31 cellular contexts compared by ENCODE assay signal in the genomic region with DNA sequence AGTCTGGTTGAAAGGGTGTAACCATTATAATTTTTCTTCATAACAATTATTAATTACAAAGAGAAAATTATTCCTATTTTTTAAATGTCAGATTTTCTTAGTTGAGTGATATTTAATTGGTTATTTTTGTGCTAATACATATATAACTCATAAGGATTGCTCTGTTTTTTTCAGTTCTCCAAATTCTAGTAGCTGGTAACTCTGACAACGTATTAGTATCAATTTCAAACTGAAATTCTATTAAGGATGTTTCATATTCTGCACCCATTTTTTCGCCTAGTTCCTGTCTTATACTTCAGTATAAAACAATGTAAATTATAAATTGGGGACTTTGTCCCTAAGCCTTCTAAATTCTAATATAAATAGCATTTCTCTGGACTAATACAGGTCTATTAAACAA.
"Had no signal": no experiment of that assay in that cellular context is flagged by ENCODE, and none has a peak within 500 bp of the region (broad histone marks: within the 10 kb centered on the region; RNA-seq: fewer than 3 reads in every experiment).

No MANE protein-coding gene starts in this region.

- H3K4me3 Mint-ChIP-seq: activated B cell treated with CpG ODN at 0.5 μM for 24 hours; activated CD8-positive, alpha-beta T cell treated with anti-CD3 and anti-CD28 coated beads for 36 hours; activated naive CD4-positive, alpha-beta T cell treated with anti-CD3 and anti-CD28 coated beads for 36 hours; activated naive CD4-positive, alpha-beta T cell treated with anti-CD3 and anti-CD28 coated beads, Interleukin-2, amount 50 U/mL, for 24 hours; activated naive CD8-positive, alpha-beta T cell treated with anti-CD3 and anti-CD28 coated beads for 36 hours; activated naive CD8-positive, alpha-beta T cell treated with anti-CD3 and anti-CD28 coated beads, Interleukin-2, amount 50 U/mL, for 24 hours; activated T-cell treated with anti-CD3 and anti-CD28 coated beads, Interleukin-2, amount 50 U/mL, for 4 hours; activated T-helper 17 cell treated with anti-CD3 and anti-CD28 coated beads, Interleukin-2, amount 50 U/mL, for 72 hours had no signal

- H3K36me3 ChIP-seq: adrenal gland, colonic mucosa, esophagus squamous epithelium had no signal

- H3K27me3 Mint-ChIP-seq: activated B cell treated with CpG ODN at 0.5 μM for 24 hours; activated CD8-positive, alpha-beta T cell treated with anti-CD3 and anti-CD28 coated beads for 36 hours; activated naive CD4-positive, alpha-beta T cell treated with anti-CD3 and anti-CD28 coated beads, Interleukin-2, amount 50 U/mL, for 24 hours; activated naive CD8-positive, alpha-beta T cell treated with anti-CD3 and anti-CD28 coated beads for 36 hours; activated naive CD8-positive, alpha-beta T cell treated with anti-CD3 and anti-CD28 coated beads, Interleukin-2, amount 50 U/mL, for 24 hours; activated T-helper 17 cell treated with anti-CD3 and anti-CD28 coated beads, Interleukin-2, amount 50 U/mL, for 72 hours had no signal

- H3K4me3 ChIP-seq: adrenal gland, body of pancreas, colonic mucosa, esophagus squamous epithelium, gastroesophageal sphincter had no signal

- H3K4me1 ChIP-seq: adrenal gland, body of pancreas, colonic mucosa, esophagus squamous epithelium, gastroesophageal sphincter had no signal

- H3K27ac Mint-ChIP-seq: activated B cell treated with CpG ODN at 0.5 μM for 24 hours; activated CD8-positive, alpha-beta T cell treated with anti-CD3 and anti-CD28 coated beads for 36 hours; activated naive CD4-positive, alpha-beta T cell treated with anti-CD3 and anti-CD28 coated beads for 36 hours; activated naive CD4-positive, alpha-beta T cell treated with anti-CD3 and anti-CD28 coated beads, Interleukin-2, amount 50 U/mL, for 24 hours; activated naive CD8-positive, alpha-beta T cell treated with anti-CD3 and anti-CD28 coated beads for 36 hours; activated naive CD8-positive, alpha-beta T cell treated with anti-CD3 and anti-CD28 coated beads, Interleukin-2, amount 50 U/mL, for 24 hours; activated T-helper 17 cell treated with anti-CD3 and anti-CD28 coated beads, Interleukin-2, amount 50 U/mL, for 72 hours had no signal

- H3K27ac ChIP-seq: adrenal gland, body of pancreas, colonic mucosa, epithelial cell of prostate, esophagus squamous epithelium, gastroesophageal sphincter, WERI-Rb-1 had no signal

- FAIRE-seq: endometrium, endothelial cell of umbilical vein had no signal

- ATAC-seq: activated CD4-positive, CD25-positive, alpha-beta regulatory T cell treated with anti-CD3 and anti-CD28 coated beads, Interleukin-2, amount 50 U/mL, for 24 hours; activated CD8-positive, alpha-beta T cell treated with anti-CD3 and anti-CD28 coated beads for 36 hours; activated naive CD8-positive, alpha-beta T cell treated with anti-CD3 and anti-CD28 coated beads, Interleukin-2, amount 50 U/mL, for 24 hours; activated T-cell treated with anti-CD3 and anti-CD28 coated beads, Interleukin-2, amount 50 U/mL, for 4 hours; activated T-helper 17 cell treated with anti-CD3 and anti-CD28 coated beads, Interleukin-2, amount 50 U/mL, for 72 hours; body of pancreas; gastroesophageal sphincter had no signal

- H3K4me1 Mint-ChIP-seq: activated B cell treated with CpG ODN at 0.5 μM for 24 hours; activated naive CD4-positive, alpha-beta T cell treated with anti-CD3 and anti-CD28 coated beads, Interleukin-2, amount 50 U/mL, for 24 hours; activated naive CD8-positive, alpha-beta T cell treated with anti-CD3 and anti-CD28 coated beads, Interleukin-2, amount 50 U/mL, for 24 hours; activated T-helper 17 cell treated with anti-CD3 and anti-CD28 coated beads, Interleukin-2, amount 50 U/mL, for 72 hours had no signal

- H3K27me3 ChIP-seq: adrenal gland, body of pancreas, colonic mucosa, esophagus squamous epithelium, gastroesophageal sphincter had no signal

- H3K9me3 ChIP-seq: adrenal gland, body of pancreas, colonic mucosa, esophagus squamous epithelium, gastroesophageal sphincter had no signal

- H3K9me3 Mint-ChIP-seq: activated B cell treated with CpG ODN at 0.5 μM for 24 hours; activated CD8-positive, alpha-beta T cell treated with anti-CD3 and anti-CD28 coated beads for 36 hours; activated naive CD4-positive, alpha-beta T cell treated with anti-CD3 and anti-CD28 coated beads for 36 hours; activated naive CD4-positive, alpha-beta T cell treated with anti-CD3 and anti-CD28 coated beads, Interleukin-2, amount 50 U/mL, for 24 hours; activated naive CD8-positive, alpha-beta T cell treated with anti-CD3 and anti-CD28 coated beads for 36 hours; activated naive CD8-positive, alpha-beta T cell treated with anti-CD3 and anti-CD28 coated beads, Interleukin-2, amount 50 U/mL, for 24 hours; activated T-cell treated with anti-CD3 and anti-CD28 coated beads, Interleukin-2, amount 50 U/mL, for 4 hours; activated T-helper 17 cell treated with anti-CD3 and anti-CD28 coated beads, Interleukin-2, amount 50 U/mL, for 72 hours had no signal

- DNase-seq: activated B cell treated with CpG ODN at 0.5 μM for 24 hours; activated CD4-positive, alpha-beta T cell treated with anti-CD3 and anti-CD28 coated beads for 48 hours; activated CD4-positive, alpha-beta T cell treated with anti-CD3 and anti-CD28 coated beads, Interleukin-2, amount 50 U/mL, for 1 hour; activated CD4-positive, alpha-beta T cell treated with anti-CD3 and anti-CD28 coated beads, Interleukin-2, amount 50 U/mL, for 48 hours; activated CD8-positive, alpha-beta memory T cell treated with anti-CD3 and anti-CD28 coated beads for 24 hours; activated CD8-positive, alpha-beta T cell treated with anti-CD3 and anti-CD28 coated beads for 36 hours; activated effector memory CD4-positive, alpha-beta T cell treated with anti-CD3 and anti-CD28 coated beads, Interleukin-2, amount 50 U/mL, for 16 hours; activated naive CD4-positive, alpha-beta T cell treated with anti-CD3 and anti-CD28 coated beads for 36 hours; activated naive CD8-positive, alpha-beta T cell treated with anti-CD3 and anti-CD28 coated beads for 36 hours; activated naive CD8-positive, alpha-beta T cell treated with anti-CD3 and anti-CD28 coated beads, Interleukin-2, amount 50 U/mL, for 24 hours; activated T-cell treated with anti-CD3 and anti-CD28 coated beads, Interleukin-2, amount 50 U/mL, for 4 hours; adrenal gland; amygdala; aorta; body of pancreas; caudate nucleus; colonic mucosa; effector CD8-positive, alpha-beta T cell; esophagus squamous epithelium; foreskin melanocyte; head of caudate nucleus; hippocampal formation; T-helper 2 cell; WERI-Rb-1 had no signal
